In the genomic region with DNA sequence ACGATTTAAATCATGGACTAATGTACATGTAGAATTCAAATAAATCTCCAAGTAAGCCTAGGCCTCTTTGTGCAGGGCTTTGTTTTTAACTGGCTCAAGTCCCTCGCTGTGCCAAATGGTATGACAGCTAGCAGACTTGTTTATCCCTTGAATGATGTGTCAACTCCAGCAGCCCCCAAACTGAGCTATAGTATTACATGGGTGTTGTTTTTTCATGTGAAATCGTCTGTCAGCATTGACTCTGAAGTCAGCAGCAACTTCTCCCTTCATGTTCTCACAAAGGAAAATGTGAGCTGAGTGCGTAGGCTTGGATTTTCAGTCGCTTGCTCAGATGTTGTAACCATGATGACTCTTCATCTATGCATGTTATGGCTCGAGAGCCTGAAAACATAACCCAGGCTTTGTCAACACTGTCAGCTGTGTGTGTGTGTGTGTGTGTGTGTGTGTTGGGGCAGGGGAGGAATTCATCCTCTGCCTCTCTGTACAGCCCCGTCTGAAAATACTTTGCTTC, we compare ENCODE assay signal across 11 cellular contexts.
DNase-seq lines count a peak whose midpoint lies in the region; ATAC-seq and TF ChIP-seq lines count a peak whose summit lies in the region.
"Had no signal": no experiment of that assay in that cellular context is flagged by ENCODE, and none has a peak within 500 bp of the region (broad histone marks: within the 10 kb centered on the region; RNA-seq: fewer than 3 reads in every experiment).

No MANE protein-coding gene starts in this region.

- TF ChIP-seq CTCF in RWPE1 (conservative IDR thresholded peaks at IDR 0.05; ENCODE audit: low read depth), result no peak
- no peak for TF ChIP-seq CTCF in fibroblast of the aortic adventitia (IDR thresholded peaks at IDR 0.05; ENCODE audit: insufficient read depth, low read length)

- DNase-seq in activated T-cell treated with anti-CD3 and anti-CD28 coated beads, Interleukin-2, amount 50 U/mL, for 4 hours, result no peak
- DNase-seq in activated T-cell treated with anti-CD3 and anti-CD28 coated beads for 4 hours (no peak), RWPE1 (ENCODE audit: low spot score) (peak; percentile 76), fibroblast of the aortic adventitia (ENCODE audit: low read depth) (peak; percentile 98), NCI-H2029 treated with DMSO at 0.1 percent for 48 hours (lab: John Stamatoyannopoulos, UW) (no peak), GOT3 (lab: John Stamatoyannopoulos, UW) (no peak), UCSD-AML1 (lab: John Stamatoyannopoulos, UW; ENCODE audit: unreplicated experiment) (no peak)
- DNase-seq in stimulated activated effector memory CD8-positive, alpha-beta T cell treated with anti-CD3 and anti-CD28 coated beads, Interleukin-12 subunit alpha, Interleukin-12 subunit beta, amount 100 ng/mL, for 72 hours (ENCODE audit: low spot score in 2 of 2), result no peak
- DNase-seq: C1 segment of cervical spinal cord; naive thymus-derived CD8-positive, alpha-beta T cell; tibial artery had no signal

- H3K4me3 ChIP-seq in fibroblast of the aortic adventitia (ENCODE audit: low read depth, low read length), result no peak overlapping the region
- H3K4me3 ChIP-seq: tibial artery had no signal

- ATAC-seq in activated T-cell treated with anti-CD3 and anti-CD28 coated beads, Interleukin-2, amount 50 U/mL, for 4 hours, result peak; percentile 50 to 57
- peak; percentile 53 for ATAC-seq in stimulated activated effector memory CD8-positive, alpha-beta T cell treated with anti-CD3 and anti-CD28 coated beads, Interleukin-12 subunit alpha, Interleukin-12 subunit beta, amount 100 ng/mL, for 72 hours
- ATAC-seq: naive thymus-derived CD8-positive, alpha-beta T cell had no signal

- CTCF ChIA-PET in RWPE1 (lab: Yijun Ruan, JAX), result no interaction called here

- H3K27me3 Mint-ChIP-seq in activated T-cell treated with anti-CD3 and anti-CD28 coated beads, Interleukin-2, amount 50 U/mL, for 4 hours (ENCODE audit: low read depth), result peaks cover 4% of the 10 kb centered on the region

- H3K27ac Mint-ChIP-seq in stimulated activated effector memory CD8-positive, alpha-beta T cell treated with anti-CD3 and anti-CD28 coated beads, Interleukin-12 subunit alpha, Interleukin-12 subunit beta, amount 100 ng/mL, for 72 hours, result no peak overlapping the region
- H3K27ac Mint-ChIP-seq: naive thymus-derived CD8-positive, alpha-beta T cell had no signal

- H3K27ac ChIP-seq in RWPE1, result no peak overlapping the region
- H3K27ac ChIP-seq: tibial artery had no signal

- POLR2A ChIA-PET in RWPE1 (lab: Yijun Ruan, JAX; ENCODE audit: low non-redundant PET), result no interaction called here

- H3K4me3 Mint-ChIP-seq in activated T-cell treated with anti-CD3 and anti-CD28 coated beads, Interleukin-2, amount 50 U/mL, for 4 hours, result no peak overlapping the region
- no peak overlapping the region for H3K4me3 Mint-ChIP-seq in stimulated activated effector memory CD8-positive, alpha-beta T cell treated with anti-CD3 and anti-CD28 coated beads, Interleukin-12 subunit alpha, Interleukin-12 subunit beta, amount 100 ng/mL, for 72 hours
- H3K4me3 Mint-ChIP-seq: naive thymus-derived CD8-positive, alpha-beta T cell had no signal

- peaks cover 2% of the 10 kb centered on the region for H3K4me1 Mint-ChIP-seq in activated T-cell treated with anti-CD3 and anti-CD28 coated beads, Interleukin-2, amount 50 U/mL, for 4 hours (ENCODE audit: low read depth)
- H3K4me1 Mint-ChIP-seq in stimulated activated effector memory CD8-positive, alpha-beta T cell treated with anti-CD3 and anti-CD28 coated beads, Interleukin-12 subunit alpha, Interleukin-12 subunit beta, amount 100 ng/mL, for 72 hours, result no peaks in the 10 kb centered on the region
- H3K4me1 Mint-ChIP-seq: naive thymus-derived CD8-positive, alpha-beta T cell had no signal

- H3K9me3 Mint-ChIP-seq in activated T-cell treated with anti-CD3 and anti-CD28 coated beads, Interleukin-2, amount 50 U/mL, for 4 hours, result no peaks in the 10 kb centered on the region
- H3K9me3 Mint-ChIP-seq in stimulated activated effector memory CD8-positive, alpha-beta T cell treated with anti-CD3 and anti-CD28 coated beads, Interleukin-12 subunit alpha, Interleukin-12 subunit beta, amount 100 ng/mL, for 72 hours, result no peaks in the 10 kb centered on the region
- H3K9me3 Mint-ChIP-seq: naive thymus-derived CD8-positive, alpha-beta T cell had no signal

- H3K36me3 Mint-ChIP-seq in activated T-cell treated with anti-CD3 and anti-CD28 coated beads, Interleukin-2, amount 50 U/mL, for 4 hours (ENCODE audit: insufficient read depth), result no peaks in the 10 kb centered on the region
- no peaks in the 10 kb centered on the region for H3K36me3 Mint-ChIP-seq in stimulated activated effector memory CD8-positive, alpha-beta T cell treated with anti-CD3 and anti-CD28 coated beads, Interleukin-12 subunit alpha, Interleukin-12 subunit beta, amount 100 ng/mL, for 72 hours
- H3K36me3 Mint-ChIP-seq: naive thymus-derived CD8-positive, alpha-beta T cell had no signal

Comparison
In these comparisons a context has a peak if more than half of its experiments do, and no peak if none do; other contexts are left out.
1. DNase-seq: peak in RWPE1 (single experiment) and fibroblast of the aortic adventitia (single experiment); none in activated T-cell treated with anti-CD3 and anti-CD28 coated beads, Interleukin-2, amount 50 U/mL, for 4 hours (single experiment), activated T-cell treated with anti-CD3 and anti-CD28 coated beads for 4 hours (single experiment), stimulated activated effector memory CD8-positive, alpha-beta T cell treated with anti-CD3 and anti-CD28 coated beads, Interleukin-12 subunit alpha, Interleukin-12 subunit beta, amount 100 ng/mL, for 72 hours (0 of 2), NCI-H2029 treated with DMSO at 0.1 percent for 48 hours (single experiment), GOT3 (single experiment) and UCSD-AML1 (single experiment).